ENCODE assay signal across 22 cellular contexts in genomic region chr1:159957824-159958268, GRCh38. TPM values are rescaled to one million over a fixed set of nuclear protein-coding genes. Genes with fewer than 3 reads are reported as not detected.
A peak's percentile ranks its signal among the peaks of the same experiment; 100 is the strongest.
DNase-seq lines count a peak whose midpoint lies in the region; ATAC-seq and TF ChIP-seq lines count a peak whose summit lies in the region.
"Had no signal": no experiment of that assay in that cellular context is flagged by ENCODE, and none has a peak within 500 bp of the region (broad histone marks: within the 10 kb centered on the region; RNA-seq: fewer than 3 reads in every experiment).

No MANE protein-coding gene starts in this region.

- intact Hi-C loops in mammary epithelial cell (cut with micrococcal nuclease) (no loop called here), MCF 10A (cut with micrococcal nuclease) (no loop called here), PC-3 (cut with micrococcal nuclease) (no loop called here)

- H2AFZ ChIP-seq in mammary epithelial cell (ENCODE audit: low read depth, low read length) (peak overlapping the region; percentile 37), PC-3 (ENCODE audit: low read length) (peak overlapping the region; percentile 27; the same call in 1 of the 2 replicates)
- H2AFZ ChIP-seq: GM23338 had no signal

- H3K36me3 Mint-ChIP-seq in MCF 10A (ENCODE audit: insufficient read depth, unreplicated experiment), result peaks cover 6% of the 10 kb centered on the region
- H3K36me3 Mint-ChIP-seq in CD8-positive, alpha-beta memory T cell, result no peaks in the 10 kb centered on the region
- H3K36me3 Mint-ChIP-seq in activated CD8-positive, alpha-beta memory T cell treated with anti-CD3 and anti-CD28 coated beads, Interleukin-2, amount 10 ng/mL, durations not matched to agents 7 days and 5 days, result no peaks in the 10 kb centered on the region
- H3K36me3 Mint-ChIP-seq: activated naive CD8-positive, alpha-beta T cell treated with anti-CD3 and anti-CD28 coated beads for 36 hours; stimulated activated memory B cell treated with anti-CD40 and anti-IgM and Interleukin-4, amounts not matched to agents 10 μg/mL and 1 μg/mL and 100 μg/mL, for 72 hours; WTC11 had no signal

- peaks cover 27% of the 10 kb centered on the region for H3K4me1 ChIP-seq in mammary epithelial cell (ENCODE audit: insufficient read depth, low read length)
- H3K4me1 ChIP-seq in PC-3 (ENCODE audit: insufficient read depth, low read length), result peaks cover 38% of the 10 kb centered on the region
- no peaks in the 10 kb centered on the region for H3K4me1 ChIP-seq in CD8-positive, alpha-beta memory T cell (ENCODE audit: insufficient read depth, low read length)

- no peak overlapping the region for H3K4me2 ChIP-seq in mammary epithelial cell (ENCODE audit: insufficient read depth, low read depth, low read length)
- no peak overlapping the region for H3K4me2 ChIP-seq in PC-3 (ENCODE audit: low read length)
- H3K4me2 ChIP-seq: BLaER1 treated with 17β-estradiol and CSF1 and Interleukin-3, amounts not matched to agents 10 nM and 100 nM; GM23338 had no signal

- H3K9ac ChIP-seq in mammary epithelial cell (ENCODE audit: insufficient read depth, low read length), result no peak overlapping the region
- H3K9ac ChIP-seq in PC-3 (ENCODE audit: low read length), result no peak overlapping the region
- H3K9ac ChIP-seq: BLaER1 treated with 17β-estradiol and CSF1 and Interleukin-3, amounts not matched to agents 10 nM and 100 nM had no signal

- BruUV-seq in mammary epithelial cell (replicated peaks; lab: Mats Ljungman, UMichigan) (no TSS peak), MCF 10A (replicated peaks; lab: Mats Ljungman, UMichigan) (no TSS peak), PC-3 (replicated peaks; lab: Mats Ljungman, UMichigan) (no TSS peak)

- H3K36me3 ChIP-seq in mammary epithelial cell (ENCODE audit: insufficient read depth, low read length) (no peaks in the 10 kb centered on the region), PC-3 (ENCODE audit: low read depth, low read length) (no peaks in the 10 kb centered on the region)
- no peaks in the 10 kb centered on the region for H3K36me3 ChIP-seq in CD8-positive, alpha-beta memory T cell (ENCODE audit: insufficient read depth, low read length)
- H3K36me3 ChIP-seq: BLaER1 treated with 17β-estradiol and CSF1 and Interleukin-3, amounts not matched to agents 10 nM and 100 nM had no signal

- in situ Hi-C loops in mammary epithelial cell (cut with MboI; ENCODE audit: low sequenced_read_pairs in 2 of 2), result no loop called here

- H3K27ac ChIP-seq in mammary epithelial cell (ENCODE audit: insufficient read depth, low read depth, low read length), result no peak overlapping the region
- no peak overlapping the region for H3K27ac ChIP-seq in PC-3 (ENCODE audit: low read length)
- no peak overlapping the region for H3K27ac ChIP-seq in CD8-positive, alpha-beta memory T cell (ENCODE audit: low read depth, low read length)
- H3K27ac ChIP-seq: BLaER1 treated with 17β-estradiol and CSF1 and Interleukin-3, amounts not matched to agents 10 nM and 100 nM had no signal

- dilution Hi-C loops in mammary epithelial cell (cut with HindIII; ENCODE audit: low sequenced_read_pairs), result no loop called here

- ATAC-seq in PC-3, result no peak
- no peak for ATAC-seq in activated CD8-positive, alpha-beta memory T cell treated with anti-CD3 and anti-CD28 coated beads, Interleukin-2, amount 10 ng/mL, durations not matched to agents 7 days and 5 days
- ATAC-seq: GM23338, Right ventricle myocardium inferior, WTC11 had no signal

- H4K20me1 ChIP-seq in mammary epithelial cell (ENCODE audit: insufficient read depth, low read length), result no peaks in the 10 kb centered on the region
- H4K20me1 ChIP-seq in PC-3 (ENCODE audit: low read length), result no peaks in the 10 kb centered on the region
- H4K20me1 ChIP-seq: BLaER1 treated with 17β-estradiol and CSF1 and Interleukin-3, amounts not matched to agents 10 nM and 100 nM had no signal

- H3K9me3 Mint-ChIP-seq in MCF 10A (ENCODE audit: unreplicated experiment), result no peaks in the 10 kb centered on the region
- H3K9me3 Mint-ChIP-seq in CD8-positive, alpha-beta memory T cell, result no peaks in the 10 kb centered on the region
- no peaks in the 10 kb centered on the region for H3K9me3 Mint-ChIP-seq in activated CD8-positive, alpha-beta memory T cell treated with anti-CD3 and anti-CD28 coated beads, Interleukin-2, amount 10 ng/mL, durations not matched to agents 7 days and 5 days (ENCODE audit: low read depth)
- H3K9me3 Mint-ChIP-seq: activated CD4-positive, alpha-beta memory T cell treated with anti-CD3 and anti-CD28 coated beads, Interleukin-2, amount 10 ng/mL, durations not matched to agents 7 days and 5 days; activated naive CD8-positive, alpha-beta T cell treated with anti-CD3 and anti-CD28 coated beads for 36 hours; dendritic cell treated with granulocyte-macrophage colony-stimulating factor and Interleukin-4, amounts not matched to agents 40 ng/mL and 50 ng/mL, for 4 days; GM23338; stimulated activated memory B cell treated with anti-CD40 and anti-IgM and Interleukin-4, amounts not matched to agents 10 μg/mL and 1 μg/mL and 100 μg/mL, for 72 hours; WTC11 had no signal

- no peaks in the 10 kb centered on the region for H3K27me3 ChIP-seq in mammary epithelial cell (ENCODE audit: insufficient read depth, low read length)
- no peaks in the 10 kb centered on the region for H3K27me3 ChIP-seq in PC-3 (ENCODE audit: low read length)
- no peaks in the 10 kb centered on the region for H3K27me3 ChIP-seq in CD8-positive, alpha-beta memory T cell (ENCODE audit: insufficient read depth, low read length, poor library complexity, severe bottlenecking)
- H3K27me3 ChIP-seq: BLaER1 treated with 17β-estradiol and CSF1 and Interleukin-3, amounts not matched to agents 10 nM and 100 nM had no signal

- H3K27me3 Mint-ChIP-seq in MCF 10A (ENCODE audit: insufficient read depth, unreplicated experiment), result no peaks in the 10 kb centered on the region
- peaks cover 9 to 15% of the 10 kb centered on the region in 2 donors for H3K27me3 Mint-ChIP-seq in CD8-positive, alpha-beta memory T cell
- H3K27me3 Mint-ChIP-seq in activated CD8-positive, alpha-beta memory T cell treated with anti-CD3 and anti-CD28 coated beads, Interleukin-2, amount 10 ng/mL, durations not matched to agents 7 days and 5 days, result peaks cover 20% of the 10 kb centered on the region
- H3K27me3 Mint-ChIP-seq: dendritic cell treated with granulocyte-macrophage colony-stimulating factor and Interleukin-4, amounts not matched to agents 40 ng/mL and 50 ng/mL, for 4 days had no signal

- no peak for TF ChIP-seq CTCF in mammary epithelial cell (conservative IDR thresholded peaks at IDR 0.05 in 1 of 2, IDR thresholded peaks at IDR 0.05 in 1 of 2; ENCODE audit: extremely low read depth in 1 of 2, insufficient read depth in 1 of 2, low read depth in 1 of 2, low read length in 2 of 2)
- no peak for TF ChIP-seq CTCF in MCF 10A (IDR thresholded peaks at IDR 0.05; ENCODE audit: unreplicated experiment)
- TF ChIP-seq CTCF in PC-3 (conservative IDR thresholded peaks at IDR 0.05; ENCODE audit: low read depth, low read length), result no peak

- H3K4me3 ChIP-seq in mammary epithelial cell (replicated peaks in 1 of 3; ENCODE audit: insufficient read depth in 1 of 3, low read depth in 2 of 3, low read length in 3 of 3) (no peak overlapping the region), PC-3 (ENCODE audit: low read length) (no peak overlapping the region)
- no peak overlapping the region for H3K4me3 ChIP-seq in CD8-positive, alpha-beta memory T cell (ENCODE audit: low read length)
- H3K4me3 ChIP-seq: BLaER1 treated with 17β-estradiol and CSF1 and Interleukin-3, amounts not matched to agents 10 nM and 100 nM; GM23338 had no signal

- POLR2A ChIA-PET in MCF 10A (lab: Yijun Ruan, JAX), result interaction anchor here (1.0 to 5.6 kb wide), 4 partner anchors 9 to 73 kb away, joined by 3 to 19 read pairs (median 8); partner anchors contain the start of gene IGSF9
- POLR2A ChIA-PET in PC-3 (lab: Charles Lee; ENCODE audit: unreplicated experiment), result interaction anchor here (0.6 kb wide), 1 partner anchor 736 kb away, joined by 8 read pairs; no protein-coding TSS in a partner anchor
- POLR2A ChIA-PET in CD8-positive, alpha-beta memory T cell (lab: Charles Lee), result no interaction called here

- 69% methylated on average over 8 of the region's 9 CpGs for WGBS in mammary epithelial cell (ENCODE audit: low coverage, missing lambda C conversion rate)

- CTCF ChIA-PET in mammary epithelial cell (lab: Charles Lee; ENCODE audit: low non-redundant PET) (interaction anchor here (1.2 kb wide), 1 partner anchor 50 kb away, joined by 8 read pairs; no protein-coding TSS in a partner anchor), MCF 10A (lab: Yijun Ruan, JAX) (interaction anchor here (0.6 to 52.4 kb wide), 8 partner anchors 12 to 717 kb away, joined by 3 to 1675 read pairs (median 4); no protein-coding TSS in a partner anchor), PC-3 (lab: Charles Lee) (interaction anchor here (0.6 kb wide), 1 partner anchor 25 kb away, joined by 3 read pairs; no protein-coding TSS in a partner anchor)
- CTCF ChIA-PET in CD8-positive, alpha-beta memory T cell (lab: Charles Lee), result no interaction called here
- CTCF ChIA-PET in activated CD8-positive, alpha-beta memory T cell treated with anti-CD3 and anti-CD28 coated beads, Interleukin-2, amount 10 ng/mL, durations not matched to agents 7 days and 5 days (lab: Charles Lee), result interaction anchor here (0.8 to 2.4 kb wide), 3 partner anchors 11 to 50 kb away, joined by 3 to 6 read pairs (median 4); no protein-coding TSS in a partner anchor

- no peak for TF ChIP-seq POLR2A in erythroblast (IDR thresholded peaks at IDR 0.05; ENCODE audit: low read length)

- H3K4me1 Mint-ChIP-seq in MCF 10A (ENCODE audit: insufficient read depth, unreplicated experiment), result peaks cover 46% of the 10 kb centered on the region
- no peaks in the 10 kb centered on the region for H3K4me1 Mint-ChIP-seq in CD8-positive, alpha-beta memory T cell
- H3K4me1 Mint-ChIP-seq in activated CD8-positive, alpha-beta memory T cell treated with anti-CD3 and anti-CD28 coated beads, Interleukin-2, amount 10 ng/mL, durations not matched to agents 7 days and 5 days, result peaks cover 17% of the 10 kb centered on the region
- H3K4me1 Mint-ChIP-seq: GM23338, WTC11 had no signal

- H3K9me2 ChIP-seq in PC-3 (replicated peaks; ENCODE audit: low read length), result no peaks in the 10 kb centered on the region

- H3K4me3 Mint-ChIP-seq in MCF 10A (ENCODE audit: unreplicated experiment), result no peak overlapping the region
- H3K4me3 Mint-ChIP-seq in CD8-positive, alpha-beta memory T cell, result no peak overlapping the region
- no peak overlapping the region for H3K4me3 Mint-ChIP-seq in activated CD8-positive, alpha-beta memory T cell treated with anti-CD3 and anti-CD28 coated beads, Interleukin-2, amount 10 ng/mL, durations not matched to agents 7 days and 5 days
- H3K4me3 Mint-ChIP-seq: activated CD4-positive, alpha-beta memory T cell treated with anti-CD3 and anti-CD28 coated beads, Interleukin-2, amount 10 ng/mL, durations not matched to agents 7 days and 5 days; activated naive CD8-positive, alpha-beta T cell treated with anti-CD3 and anti-CD28 coated beads for 36 hours; dendritic cell treated with granulocyte-macrophage colony-stimulating factor and Interleukin-4, amounts not matched to agents 40 ng/mL and 50 ng/mL, for 4 days; GM23338; stimulated activated memory B cell treated with anti-CD40 and anti-IgM and Interleukin-4, amounts not matched to agents 10 μg/mL and 1 μg/mL and 100 μg/mL, for 72 hours; WTC11 had no signal

- no peaks in the 10 kb centered on the region for H3K9me3 ChIP-seq in mammary epithelial cell (replicated peaks; ENCODE audit: insufficient read depth, low read length)
- H3K9me3 ChIP-seq in PC-3 (ENCODE audit: low read length), result no peaks in the 10 kb centered on the region
- no peaks in the 10 kb centered on the region for H3K9me3 ChIP-seq in CD8-positive, alpha-beta memory T cell (ENCODE audit: low read length)
- H3K9me3 ChIP-seq: BLaER1 treated with 17β-estradiol and CSF1 and Interleukin-3, amounts not matched to agents 10 nM and 100 nM had no signal

- DNase-seq in mammary epithelial cell (no peak), MCF 10A (ENCODE audit: unreplicated experiment) (no peak), PC-3 (no peak), erythroblast (lab: John Stamatoyannopoulos, UW) (peak; percentile 68 to 88), activated T-cell treated with anti-CD3 and anti-CD28 coated beads for 4 hours (no peak), GDM1 (lab: John Stamatoyannopoulos, UW) (no peak)
- DNase-seq in CD8-positive, alpha-beta memory T cell, result no peak
- no peak for DNase-seq in activated CD8-positive, alpha-beta memory T cell treated with anti-CD3 and anti-CD28 coated beads, Interleukin-2, amount 10 ng/mL, durations not matched to agents 7 days and 5 days
- DNase-seq: activated CD4-positive, alpha-beta memory T cell treated with anti-CD3 and anti-CD28 coated beads, Interleukin-2, amount 10 ng/mL, durations not matched to agents 7 days and 5 days; activated naive CD8-positive, alpha-beta T cell treated with anti-CD3 and anti-CD28 coated beads for 36 hours; DMS 273 treated with DMSO at 0.1 percent for 48 hours; foreskin melanocyte; T-helper 1 cell had no signal

- H3F3A ChIP-seq in PC-3 (ENCODE audit: low read length, unreplicated experiment), result no peaks in the 10 kb centered on the region

- no peak overlapping the region for H3K27ac Mint-ChIP-seq in MCF 10A (ENCODE audit: low read depth, unreplicated experiment)
- H3K27ac Mint-ChIP-seq in CD8-positive, alpha-beta memory T cell, result no peak overlapping the region
- no peak overlapping the region for H3K27ac Mint-ChIP-seq in activated CD8-positive, alpha-beta memory T cell treated with anti-CD3 and anti-CD28 coated beads, Interleukin-2, amount 10 ng/mL, durations not matched to agents 7 days and 5 days
- H3K27ac Mint-ChIP-seq: activated CD4-positive, alpha-beta memory T cell treated with anti-CD3 and anti-CD28 coated beads, Interleukin-2, amount 10 ng/mL, durations not matched to agents 7 days and 5 days; activated naive CD8-positive, alpha-beta T cell treated with anti-CD3 and anti-CD28 coated beads for 36 hours; dendritic cell treated with granulocyte-macrophage colony-stimulating factor and Interleukin-4, amounts not matched to agents 40 ng/mL and 50 ng/mL, for 4 days; GM23338; stimulated activated memory B cell treated with anti-CD40 and anti-IgM and Interleukin-4, amounts not matched to agents 10 μg/mL and 1 μg/mL and 100 μg/mL, for 72 hours; WTC11 had no signal

- H3K79me2 ChIP-seq in mammary epithelial cell (ENCODE audit: insufficient read depth, low read length) (no peaks in the 10 kb centered on the region), PC-3 (ENCODE audit: low read length) (no peaks in the 10 kb centered on the region)

RNA-seq across cellular contexts. Expression of gene SLAMF9, which starts 3.8 kb away (rescaled TPM):
- not detected for total RNA-seq in mammary epithelial cell
- 0.15 TPM for polyA plus RNA-seq in mammary epithelial cell
- not detected for polyA minus RNA-seq in mammary epithelial cell
- total RNA-seq in MCF 10A (2022), result not detected in 2 replicates
- 5.9 and 8.7 TPM in 2 replicates for total RNA-seq in PC-3 (2014; rRNA removed)
- not detected for total RNA-seq in CD8-positive, alpha-beta memory T cell
- not detected for polyA plus RNA-seq in CD8-positive, alpha-beta memory T cell
- not detected for total RNA-seq in activated CD8-positive, alpha-beta memory T cell treated with anti-CD3 and anti-CD28 coated beads, Interleukin-2, amount 10 ng/mL, durations not matched to agents 7 days and 5 days
- total RNA-seq: A673; activated CD4-positive, alpha-beta memory T cell treated with anti-CD3 and anti-CD28 coated beads, Interleukin-2, amount 10 ng/mL, durations not matched to agents 7 days and 5 days; activated naive CD8-positive, alpha-beta T cell treated with anti-CD3 and anti-CD28 coated beads for 36 hours; endothelial cell of umbilical vein; GM23338; Right ventricle myocardium inferior; WTC11 had no signal
- polyA plus RNA-seq: endothelial cell of umbilical vein, GM23338, neural cell had no signal

RNA-seq across cellular contexts. Expression of gene IGSF9, which starts 12.4 kb away (rescaled TPM):
- total RNA-seq in mammary epithelial cell (10 to 100 TPM in 1 of 2 donors, 1 to 10 TPM in 1; 1.2 to 21.9 TPM), MCF 10A (2022) (0.25 and 0.44 TPM in 2 replicates), PC-3 (2014; rRNA removed) (15.6 and 19.9 TPM in 2 replicates)
- polyA plus RNA-seq in mammary epithelial cell, result 8.3 TPM
- 19.1 TPM for polyA minus RNA-seq in mammary epithelial cell
- under 1 TPM; 0.04 to 0.11 TPM for total RNA-seq in CD8-positive, alpha-beta memory T cell
- not detected for polyA plus RNA-seq in CD8-positive, alpha-beta memory T cell
- not detected for total RNA-seq in activated CD8-positive, alpha-beta memory T cell treated with anti-CD3 and anti-CD28 coated beads, Interleukin-2, amount 10 ng/mL, durations not matched to agents 7 days and 5 days
- total RNA-seq: activated CD4-positive, alpha-beta memory T cell treated with anti-CD3 and anti-CD28 coated beads, Interleukin-2, amount 10 ng/mL, durations not matched to agents 7 days and 5 days had no signal

RNA-seq across cellular contexts. Expression of gene TAGLN2, which starts 32.5 kb away (rescaled TPM):
- total RNA-seq in mammary epithelial cell, result 100 to 1,000 TPM; 178 to 454 TPM
- 748 TPM for polyA plus RNA-seq in mammary epithelial cell
- 594 TPM for polyA minus RNA-seq in mammary epithelial cell
- 464 and 483 TPM in 2 replicates for total RNA-seq in MCF 10A (2022)
- 1,281 and 1,584 TPM in 2 replicates for total RNA-seq in PC-3 (2014; rRNA removed)
- total RNA-seq in CD8-positive, alpha-beta memory T cell, result 100 to 1,000 TPM; 566 to 578 TPM
- 811 TPM for polyA plus RNA-seq in CD8-positive, alpha-beta memory T cell
- 100 to 1,000 TPM; 479 to 513 TPM for total RNA-seq in activated CD8-positive, alpha-beta memory T cell treated with anti-CD3 and anti-CD28 coated beads, Interleukin-2, amount 10 ng/mL, durations not matched to agents 7 days and 5 days

RNA-seq across cellular contexts. Expression of gene CFAP45, which starts 57.9 kb away (rescaled TPM):
- total RNA-seq in mammary epithelial cell (under 1 TPM in 1 of 2 donors, not detected in 1; 0.82 TPM), MCF 10A (2022) (0.32 and 0.40 TPM in 2 replicates), PC-3 (2014; rRNA removed) (1.6 and 4.8 TPM in 2 replicates)
- 0.36 TPM for polyA plus RNA-seq in mammary epithelial cell
- polyA minus RNA-seq in mammary epithelial cell, result not detected
- total RNA-seq in CD8-positive, alpha-beta memory T cell, result 1 to 10 TPM in 1 of 2 experiments, under 1 TPM in 1; 0.75 to 1.2 TPM
- polyA plus RNA-seq in CD8-positive, alpha-beta memory T cell, result 0.18 TPM
- total RNA-seq in activated CD8-positive, alpha-beta memory T cell treated with anti-CD3 and anti-CD28 coated beads, Interleukin-2, amount 10 ng/mL, durations not matched to agents 7 days and 5 days, result 1 to 10 TPM; 1.3 to 1.6 TPM
- total RNA-seq: GM23338 had no signal

Comparison
In these comparisons a context has a peak if more than half of its experiments do, and no peak if none do; other contexts are left out.
1. DNase-seq: peak in erythroblast (2 of 2); none in mammary epithelial cell (single experiment), MCF 10A (single experiment), PC-3 (single experiment), activated T-cell treated with anti-CD3 and anti-CD28 coated beads for 4 hours (single experiment), CD8-positive, alpha-beta memory T cell (0 of 5), activated CD8-positive, alpha-beta memory T cell treated with anti-CD3 and anti-CD28 coated beads, Interleukin-2, amount 10 ng/mL, durations not matched to agents 7 days and 5 days (single experiment) and GDM1 (single experiment).